ENCODE assay signal across 16 cellular contexts in the genomic region with DNA sequence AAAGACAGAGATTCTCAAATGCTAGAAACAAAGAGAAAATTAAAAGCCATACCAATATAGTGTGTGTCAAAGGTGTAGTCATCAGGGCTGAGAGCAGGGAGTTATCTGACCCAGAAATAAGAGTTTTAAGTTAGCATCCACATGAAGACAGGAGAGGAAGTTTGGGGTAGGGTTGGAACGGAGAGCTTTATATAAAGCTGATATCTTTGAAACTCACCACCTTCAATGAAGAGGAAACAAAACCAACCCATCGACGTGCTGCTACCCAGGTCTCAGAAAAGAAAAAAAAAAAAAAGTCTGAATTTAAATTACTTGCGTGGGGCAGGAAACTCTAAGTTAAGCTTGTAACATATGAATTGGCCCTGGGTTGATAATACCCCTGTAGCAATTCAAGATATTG. TPM values are rescaled to one million over a fixed set of nuclear protein-coding genes. Genes with fewer than 3 reads are reported as not detected.
DNase-seq lines count a peak whose midpoint lies in the region; ATAC-seq, FAIRE-seq and TF ChIP-seq lines count a peak whose summit lies in the region.
"Had no signal": no experiment of that assay in that cellular context is flagged by ENCODE, and none has a peak within 500 bp of the region (broad histone marks: within the 10 kb centered on the region; RNA-seq: fewer than 3 reads in every experiment).

No MANE protein-coding gene starts in this region.

- peaks cover 12% of the 10 kb centered on the region for H3K36me3 Mint-ChIP-seq in activated CD4-positive, alpha-beta T cell treated with anti-CD3 and anti-CD28 coated beads for 36 hours (ENCODE audit: low read depth)
- peaks cover 25 to 58% of the 10 kb centered on the region in 2 donors for H3K36me3 Mint-ChIP-seq in activated naive CD4-positive, alpha-beta T cell treated with anti-CD3 and anti-CD28 coated beads, Interleukin-2, amount 50 U/mL, for 72 hours

- H3K27me3 ChIP-seq in small intestine (ENCODE audit: control insufficient read depth in 2 of 2, insufficient read depth in 2 of 2, low read length in 2 of 2) = no peaks in the 10 kb centered on the region
- peaks cover 0 to 3% (median 0%) of the 10 kb centered on the region in 45 donors for H3K27me3 ChIP-seq in dorsolateral prefrontal cortex
- H3K27me3 ChIP-seq: Peyer's patch had no signal

- POLR2A ChIA-PET in activated CD4-positive, alpha-beta T cell treated with anti-CD3 and anti-CD28 coated beads for 36 hours (lab: Charles Lee) = interaction anchor here (0.6 to 1.3 kb wide), 4 partner anchors 8 to 162 kb away, joined by 3 to 9 read pairs (median 4); no protein-coding TSS in a partner anchor

- no peak for FAIRE-seq in small intestine (lab: Jason Lieb, UNC)
- FAIRE-seq: kidney had no signal

- H3K4me3 Mint-ChIP-seq in activated CD4-positive, alpha-beta T cell treated with anti-CD3 and anti-CD28 coated beads for 36 hours = peak overlapping the region; percentile 79
- H3K4me3 Mint-ChIP-seq: brain had no signal

- peaks cover 80% of the 10 kb centered on the region for H3K4me1 Mint-ChIP-seq in activated CD4-positive, alpha-beta T cell treated with anti-CD3 and anti-CD28 coated beads for 36 hours

- H3K4me3 ChIP-seq in small intestine (ENCODE audit: low read depth in 1 of 2, low read length in 2 of 2) (no peak overlapping the region), dorsolateral prefrontal cortex (no peak overlapping the region)

- intact Hi-C loops in activated CD4-positive, alpha-beta T cell treated with anti-CD3 and anti-CD28 coated beads for 36 hours (cut with DNase I, micrococcal nuclease) = loop anchor here (1.0 to 2.0 kb wide), 2 partner anchors 35 to 38 kb away; no protein-coding TSS in a partner anchor
- intact Hi-C loops in dorsolateral prefrontal cortex (cut with DNase I) = no loop called here

- peak; percentile 52 for ATAC-seq in activated CD4-positive, alpha-beta T cell treated with anti-CD3 and anti-CD28 coated beads for 36 hours
- ATAC-seq in activated naive CD4-positive, alpha-beta T cell treated with anti-CD3 and anti-CD28 coated beads, Interleukin-2, amount 50 U/mL, for 72 hours = peak; percentile 49 to 51
- ATAC-seq in GM18868 (IDR thresholded peaks at IDR 0.05; ENCODE audit: unreplicated experiment) = no peak
- ATAC-seq: heart right ventricle had no signal

- H3K4me1 ChIP-seq in small intestine (ENCODE audit: control insufficient read depth in 2 of 2, insufficient read depth in 1 of 2, low read depth in 1 of 2, low read length in 1 of 2) = no peaks in the 10 kb centered on the region
- H3K4me1 ChIP-seq: Peyer's patch had no signal

- no peaks in the 10 kb centered on the region for H3K36me3 ChIP-seq in small intestine (ENCODE audit: control insufficient read depth in 2 of 2, insufficient read depth in 2 of 2, low read length in 2 of 2)
- H3K36me3 ChIP-seq: heart right ventricle, Peyer's patch, WERI-Rb-1 had no signal

- CTCF ChIA-PET in activated CD4-positive, alpha-beta T cell treated with anti-CD3 and anti-CD28 coated beads for 36 hours (lab: Charles Lee) = interaction anchor here (0.7 to 2.3 kb wide), 15 partner anchors 8 to 319 kb away, joined by 3 to 8 read pairs (median 4); no protein-coding TSS in a partner anchor

- no peaks in the 10 kb centered on the region for H3K27me3 Mint-ChIP-seq in activated CD4-positive, alpha-beta T cell treated with anti-CD3 and anti-CD28 coated beads for 36 hours

- peaks cover 11% of the 10 kb centered on the region for H3K9me3 Mint-ChIP-seq in activated CD4-positive, alpha-beta T cell treated with anti-CD3 and anti-CD28 coated beads for 36 hours (ENCODE audit: low read depth)
- H3K9me3 Mint-ChIP-seq in activated naive CD4-positive, alpha-beta T cell treated with anti-CD3 and anti-CD28 coated beads, Interleukin-2, amount 50 U/mL, for 72 hours = peaks cover 6 to 11% of the 10 kb centered on the region in 2 donors

- H3K27ac Mint-ChIP-seq in activated CD4-positive, alpha-beta T cell treated with anti-CD3 and anti-CD28 coated beads for 36 hours = peak overlapping the region; percentile 93
- peak overlapping the region; percentile 75 to 88 for H3K27ac Mint-ChIP-seq in activated naive CD4-positive, alpha-beta T cell treated with anti-CD3 and anti-CD28 coated beads, Interleukin-2, amount 50 U/mL, for 72 hours
- H3K27ac Mint-ChIP-seq: brain had no signal

- H3K27ac ChIP-seq in small intestine (ENCODE audit: low read depth in 1 of 2, low read length in 1 of 2) (no peak overlapping the region), dorsolateral prefrontal cortex (no peak overlapping the region)
- H3K27ac ChIP-seq: WERI-Rb-1 had no signal

- no peak for DNase-seq in activated CD4-positive, alpha-beta T cell treated with anti-CD3 and anti-CD28 coated beads for 36 hours
- DNase-seq in activated CD4-positive, alpha-beta T cell treated with anti-CD3 and anti-CD28 coated beads for 48 hours = no peak
- DNase-seq in MV-4-11 (lab: John Stamatoyannopoulos, UW) (peak; percentile 35), small intestine (peak; percentile 25), dorsolateral prefrontal cortex (no peak)
- no peak for DNase-seq in activated naive CD4-positive, alpha-beta T cell treated with anti-CD3 and anti-CD28 coated beads, Interleukin-2, amount 50 U/mL, for 72 hours (ENCODE audit: low spot score in 2 of 2)
- no peak for DNase-seq in stimulated activated CD4-positive, alpha-beta T cell treated with anti-CD3 and anti-CD28 coated beads, Interleukin-4, amount 100 ng/mL, for 4 hours
- DNase-seq: heart right ventricle, kidney, midbrain, NCI-H2029, NCI-H510A, WERI-Rb-1 had no signal

- no peaks in the 10 kb centered on the region for H3K9me3 ChIP-seq in small intestine (ENCODE audit: control insufficient read depth, low read depth)
- H3K9me3 ChIP-seq: Peyer's patch had no signal

- WGBS in small intestine, 3 donors = 66 to 88% (median 73%) methylated on average over 4 of the region's 4 CpGs

- TF ChIP-seq CTCF in dorsolateral prefrontal cortex (IDR thresholded peaks at IDR 0.05 in 54 of 56, conservative IDR thresholded peaks at IDR 0.05 in 2 of 56; ENCODE audit: low read depth in 1 of 56, partially characterized antibody in 56 of 56) = no peak

RNA-seq across cellular contexts. Expression of gene ARL4C, which starts 42.4 kb away (rescaled TPM):
- 10 to 100 TPM; 27.2 to 32.8 TPM for total RNA-seq in activated CD4-positive, alpha-beta T cell treated with anti-CD3 and anti-CD28 coated beads for 36 hours
- 10 to 100 TPM; 26.1 to 50.0 TPM for total RNA-seq in activated naive CD4-positive, alpha-beta T cell treated with anti-CD3 and anti-CD28 coated beads, Interleukin-2, amount 50 U/mL, for 72 hours
- polyA plus RNA-seq in small intestine = 1 to 10 TPM; 1.3 to 6.3 (median 4.3) TPM
- 10 to 100 TPM; 11.0 to 65.3 (median 37.1) TPM for total RNA-seq in dorsolateral prefrontal cortex

Comparison
In these comparisons a context has a peak if more than half of its experiments do, and no peak if none do; other contexts are left out.
1. DNase-seq: peak in MV-4-11 (single experiment) and small intestine (single experiment); none in activated CD4-positive, alpha-beta T cell treated with anti-CD3 and anti-CD28 coated beads for 36 hours (single experiment), activated CD4-positive, alpha-beta T cell treated with anti-CD3 and anti-CD28 coated beads for 48 hours (single experiment), activated naive CD4-positive, alpha-beta T cell treated with anti-CD3 and anti-CD28 coated beads, Interleukin-2, amount 50 U/mL, for 72 hours (0 of 2), dorsolateral prefrontal cortex (0 of 10) and stimulated activated CD4-positive, alpha-beta T cell treated with anti-CD3 and anti-CD28 coated beads, Interleukin-4, amount 100 ng/mL, for 4 hours (0 of 2).
2. intact Hi-C loops: an anchor here in activated CD4-positive, alpha-beta T cell treated with anti-CD3 and anti-CD28 coated beads for 36 hours (1.0 to 2.0 kb wide); none called in dorsolateral prefrontal cortex.